Comparison of ENCODE assay signal across 12 cellular contexts in the genomic region with DNA sequence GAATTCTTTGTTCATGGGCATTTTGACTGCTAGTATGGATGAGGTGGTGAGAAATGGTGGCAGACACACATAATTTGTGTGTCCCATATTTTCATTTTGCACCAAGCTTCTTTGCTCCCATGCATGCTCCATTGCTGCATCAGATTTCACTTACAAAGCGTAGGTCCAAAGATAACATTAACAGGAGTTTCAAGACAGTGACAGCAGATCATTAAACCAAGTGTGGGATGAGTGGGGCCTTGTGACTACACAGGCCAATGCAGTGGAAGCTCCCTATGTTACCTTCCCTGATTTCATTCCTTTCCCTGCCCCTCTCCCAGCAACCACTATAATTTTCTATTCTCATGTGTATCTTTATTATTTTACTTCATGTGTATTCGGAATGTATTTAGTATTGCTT.
DNase-seq lines count a peak whose midpoint lies in the region; ATAC-seq and TF ChIP-seq lines count a peak whose summit lies in the region.
"Had no signal": no experiment of that assay in that cellular context is flagged by ENCODE, and none has a peak within 500 bp of the region (broad histone marks: within the 10 kb centered on the region; RNA-seq: fewer than 3 reads in every experiment).

No MANE protein-coding gene starts in this region.

- H3K27me3 ChIP-seq in ascending aorta, result no peaks in the 10 kb centered on the region
- H3K27me3 ChIP-seq in skeletal muscle satellite cell (ENCODE audit: control insufficient read depth, insufficient read depth, low read length), result no peaks in the 10 kb centered on the region

- peak overlapping the region; percentile 65 for H3K9ac ChIP-seq in skeletal muscle satellite cell (ENCODE audit: low read depth, low read length)

- DNase-seq in Daoy (ENCODE audit: low read depth), result peak; percentile 61
- no peak for DNase-seq in ascending aorta (ENCODE audit: low spot score in 2 of 2)
- peak; percentile 32 for DNase-seq in kidney tubule cell (ENCODE audit: low spot score)
- DNase-seq in NK-92 (lab: John Stamatoyannopoulos, UW; ENCODE audit: unreplicated experiment), result no peak
- DNase-seq in UCSD-AML1 (lab: John Stamatoyannopoulos, UW; ENCODE audit: unreplicated experiment), result no peak
- DNase-seq: activated effector memory CD4-positive, alpha-beta T cell treated with Interleukin-2 at 50 U/mL for 16 hours; NCI-H446 had no signal

- intact Hi-C loops in ascending aorta (cut with DNase I), result loop anchor here (5.0 to 10.0 kb wide), 3 partner anchors 139 to 249 kb away; no protein-coding TSS in a partner anchor

- no peak for TF ChIP-seq CTCF in ascending aorta (IDR thresholded peaks at IDR 0.05)

- H3K4me3 ChIP-seq in ascending aorta (no peak overlapping the region), skeletal muscle satellite cell (ENCODE audit: low read length) (no peak overlapping the region)
- H3K4me3 ChIP-seq: mucosa of descending colon had no signal

- no peaks in the 10 kb centered on the region for H3K9me3 ChIP-seq in ascending aorta
- no peaks in the 10 kb centered on the region for H3K9me3 ChIP-seq in skeletal muscle satellite cell (replicated peaks; ENCODE audit: low read length)
- H3K9me3 ChIP-seq: mucosa of descending colon had no signal

- H3K4me1 ChIP-seq in ascending aorta (peaks cover 13 to 65% of the 10 kb centered on the region in 2 donors), skeletal muscle satellite cell (ENCODE audit: control insufficient read depth, insufficient read depth, low read length) (peaks cover 92% of the 10 kb centered on the region)

- peak overlapping the region; percentile 80 to 83 for H3K27ac ChIP-seq in ascending aorta

- no peaks in the 10 kb centered on the region for H3K36me3 ChIP-seq in ascending aorta
- no peaks in the 10 kb centered on the region for H3K36me3 ChIP-seq in skeletal muscle satellite cell (ENCODE audit: insufficient read depth, low read length)

- peak overlapping the region; percentile 40 for H3K4me2 ChIP-seq in skeletal muscle satellite cell (ENCODE audit: low read length)

- ATAC-seq in GM18858 (IDR thresholded peaks at IDR 0.05; ENCODE audit: unreplicated experiment) (no peak), GM19467 (IDR thresholded peaks at IDR 0.05; ENCODE audit: unreplicated experiment) (no peak)
- ATAC-seq: activated CD4-positive, CD25-positive, alpha-beta regulatory T cell treated with anti-CD3 and anti-CD28 coated beads, Interleukin-2, amount 50 U/mL, for 24 hours had no signal

Comparison
In these comparisons a context has a peak if more than half of its experiments do, and no peak if none do; other contexts are left out.
1. DNase-seq: peak in Daoy (single experiment) and kidney tubule cell (single experiment); none in ascending aorta (0 of 2), NK-92 (single experiment) and UCSD-AML1 (single experiment).